ENCODE assay signal across 2 cellular contexts in genomic region chr12:79629561-79629960, GRCh38.
A peak's percentile ranks its signal among the peaks of the same experiment; 100 is the strongest.
TF ChIP-seq lines count a peak whose summit lies in the region.

No MANE protein-coding gene starts in this region.

TF ChIP-seq in IMR-90, 13 proteins besides CTCF, POLR2A, EP300 and RAD21:
- peak; percentile 24; the same call in 1 of the 2 replicates for TF ChIP-seq CEBPB (IDR thresholded peaks at IDR 0.05; ENCODE audit: low read depth, low read length)
- TF ChIP-seq NFE2L2 (IDR thresholded peaks at IDR 0.05; ENCODE audit: low read depth, low read length), result no peak

TF ChIP-seq in liver, 16 proteins besides CTCF, POLR2A, EP300 and RAD21:
- no peak for TF ChIP-seq FOXA1 (IDR thresholded peaks at IDR 0.05)
- TF ChIP-seq ATF3 (IDR thresholded peaks at IDR 0.05), result no peak
- no peak for TF ChIP-seq SP1 (IDR thresholded peaks at IDR 0.05)
- TF ChIP-seq REST (IDR thresholded peaks at IDR 0.05), result no peak
- TF ChIP-seq HNF4G (IDR thresholded peaks at IDR 0.05), result no peak
- no peak for TF ChIP-seq ZBTB33 (IDR thresholded peaks at IDR 0.05)
- TF ChIP-seq HNF4A (conservative IDR thresholded peaks at IDR 0.05), result no peak
- TF ChIP-seq NR2F2 (IDR thresholded peaks at IDR 0.05), result no peak
- TF ChIP-seq RXRA (IDR thresholded peaks at IDR 0.05), result no peak
- no peak for TF ChIP-seq EGR1 (IDR thresholded peaks at IDR 0.05; ENCODE audit: low read depth in 2 of 2)
- TF ChIP-seq MAX (IDR thresholded peaks at IDR 0.05), result no peak
- no peak for TF ChIP-seq YY1 (IDR thresholded peaks at IDR 0.05)
- no peak for TF ChIP-seq GABPA (IDR thresholded peaks at IDR 0.05 in 1 of 2, conservative IDR thresholded peaks at IDR 0.05 in 1 of 2)
- no peak for TF ChIP-seq FOXA2 (IDR thresholded peaks at IDR 0.05)
